ENCODE assay signal across 17 cellular contexts in genomic region chr10:73837072-73837471, GRCh38. TPM values are rescaled to one million over a fixed set of nuclear protein-coding genes. Genes with fewer than 3 reads are reported as not detected.
A peak's percentile ranks its signal among the peaks of the same experiment; 100 is the strongest.
DNase-seq lines count a peak whose midpoint lies in the region; ATAC-seq and TF ChIP-seq lines count a peak whose summit lies in the region.
"Had no signal": no experiment of that assay in that cellular context is flagged by ENCODE, and none has a peak within 500 bp of the region (broad histone marks: within the 10 kb centered on the region; RNA-seq: fewer than 3 reads in every experiment).

No MANE protein-coding gene starts in this region.

- H3K27me3 ChIP-seq in AG04450 (ENCODE audit: control insufficient read depth, insufficient read depth, low read length) (no peaks in the 10 kb centered on the region), MG63 (no peaks in the 10 kb centered on the region)
- H3K27me3 ChIP-seq: SJSA1 had no signal

- H3K9me3 ChIP-seq in AG04450 (ENCODE audit: control insufficient read depth, insufficient read depth, low read length) (no peaks in the 10 kb centered on the region), MG63 (no peaks in the 10 kb centered on the region)
- H3K9me3 ChIP-seq: SJSA1 had no signal

- H3K27ac ChIP-seq in AG04450 (ENCODE audit: low read depth, low read length) = peak overlapping the region; percentile 81
- H3K27ac ChIP-seq in substantia nigra (ENCODE audit: low read depth, low read length, poor library complexity, severe bottlenecking) = no peak overlapping the region
- H3K27ac ChIP-seq: KMS-11, SJSA1 had no signal

- DNase-seq in AG04450 (ENCODE audit: low read depth, low spot score) = peak; percentile 42
- peak; percentile 43 for DNase-seq in MG63
- DNase-seq in dermis blood vessel endothelial cell = peak; percentile 84
- peak; percentile 75 to 89 for DNase-seq in lung microvascular endothelial cell (ENCODE audit: low read depth in 2 of 2)
- DNase-seq in DMS114 treated with DMSO at 0.1 percent for 48 hours (lab: John Stamatoyannopoulos, UW; ENCODE audit: unreplicated experiment) = no peak
- DNase-seq in epidermal melanocyte (ENCODE audit: insufficient read length, low spot score) = no peak
- DNase-seq in substantia nigra (lab: John Stamatoyannopoulos, UW) = no peak
- DNase-seq: activated CD8-positive, alpha-beta memory T cell treated with anti-CD3 and anti-CD28 coated beads, Interleukin-2, amount 50 U/mL, for 4 hours; DMS153; effector CD8-positive, alpha-beta T cell; mesendoderm; NCI-H2029 treated with DMSO at 0.1 percent for 48 hours; trophoblast cell had no signal

- H3K36me3 ChIP-seq in MG63 = peaks cover 37% of the 10 kb centered on the region

- no peak overlapping the region for H3K4me3 ChIP-seq in AG04450 (ENCODE audit: low read depth, low read length)
- H3K4me3 ChIP-seq in MG63 = no peak overlapping the region
- H3K4me3 ChIP-seq: SJSA1 had no signal

- no peak for ATAC-seq in GM19452 (IDR thresholded peaks at IDR 0.05; ENCODE audit: unreplicated experiment)
- ATAC-seq: WTC11 had no signal

- TF ChIP-seq CTCF in AG04450 (IDR thresholded peaks at IDR 0.05; ENCODE audit: low read depth, low read length) = no peak

- CTCF ChIA-PET in AG04450 (lab: Charles Lee) = interaction anchor here (0.8 to 2.3 kb wide), 4 partner anchors 8 to 37 kb away, joined by 3 to 8 read pairs (median 4); no protein-coding TSS in a partner anchor

- POLR2A ChIA-PET in AG04450 (lab: Yijun Ruan, JAX) = no interaction called here

RNA-seq across cellular contexts. Expression of gene NDST2, which starts 25.7 kb away (rescaled TPM):
- 11.4 and 13.2 TPM in 2 replicates for polyA plus RNA-seq in AG04450 (2011; rRNA removed)
- polyA minus RNA-seq in AG04450 (2011; rRNA and poly(A)+ RNA removed) = 15.7 and 16.1 TPM in 2 replicates
- 1.8 and 4.2 TPM in 2 replicates for total RNA-seq in MG63 (2014; rRNA removed; shearing (Covaris generic); ENCODE audit: low replicate concordance)
- 10.9 and 13.4 TPM in 2 replicates for total RNA-seq in dermis blood vessel endothelial cell
- 5.4 and 6.5 TPM in 2 replicates for total RNA-seq in lung microvascular endothelial cell

RNA-seq across cellular contexts. Expression of gene CAMK2G, which starts 37.3 kb away (rescaled TPM):
- 22.3 and 23.7 TPM in 2 replicates for polyA plus RNA-seq in AG04450 (2011; rRNA removed)
- 28.5 and 28.7 TPM in 2 replicates for polyA minus RNA-seq in AG04450 (2011; rRNA and poly(A)+ RNA removed)
- total RNA-seq in MG63 (2014; rRNA removed; shearing (Covaris generic); ENCODE audit: low replicate concordance) = 16.5 and 24.0 TPM in 2 replicates
- total RNA-seq in dermis blood vessel endothelial cell (27.9 and 35.1 TPM in 2 replicates), lung microvascular endothelial cell (16.7 and 19.0 TPM in 2 replicates)

RNA-seq across cellular contexts. Expression of gene ZSWIM8, which starts 51.7 kb away (rescaled TPM):
- polyA plus RNA-seq in AG04450 (2011; rRNA removed) = 44.2 and 58.3 TPM in 2 replicates
- polyA minus RNA-seq in AG04450 (2011; rRNA and poly(A)+ RNA removed) = 85.9 and 106 TPM in 2 replicates
- total RNA-seq in MG63 (2014; rRNA removed; shearing (Covaris generic); ENCODE audit: low replicate concordance) = 12.3 and 24.1 TPM in 2 replicates
- total RNA-seq in dermis blood vessel endothelial cell (66.4 and 71.8 TPM in 2 replicates), lung microvascular endothelial cell (31.4 and 55.8 TPM in 2 replicates)

RNA-seq across cellular contexts. Expression of gene CHCHD1, which starts 55.2 kb away (rescaled TPM):
- polyA plus RNA-seq in AG04450 (2011; rRNA removed) = 31.2 and 45.4 TPM in 2 replicates
- polyA minus RNA-seq in AG04450 (2011; rRNA and poly(A)+ RNA removed) = 4.0 and 5.2 TPM in 2 replicates
- total RNA-seq in MG63 (2014; rRNA removed; shearing (Covaris generic); ENCODE audit: low replicate concordance) = 58.5 and 93.9 TPM in 2 replicates
- total RNA-seq in dermis blood vessel endothelial cell (18.2 and 19.4 TPM in 2 replicates), lung microvascular endothelial cell (21.6 and 28.6 TPM in 2 replicates)

Comparison
In these comparisons a context has a peak if more than half of its experiments do, and no peak if none do; other contexts are left out.
1. DNase-seq: peak in AG04450 (single experiment), MG63 (single experiment), dermis blood vessel endothelial cell (single experiment) and lung microvascular endothelial cell (2 of 2); none in DMS114 treated with DMSO at 0.1 percent for 48 hours (single experiment), epidermal melanocyte (single experiment) and substantia nigra (0 of 49).